In the genomic region with DNA sequence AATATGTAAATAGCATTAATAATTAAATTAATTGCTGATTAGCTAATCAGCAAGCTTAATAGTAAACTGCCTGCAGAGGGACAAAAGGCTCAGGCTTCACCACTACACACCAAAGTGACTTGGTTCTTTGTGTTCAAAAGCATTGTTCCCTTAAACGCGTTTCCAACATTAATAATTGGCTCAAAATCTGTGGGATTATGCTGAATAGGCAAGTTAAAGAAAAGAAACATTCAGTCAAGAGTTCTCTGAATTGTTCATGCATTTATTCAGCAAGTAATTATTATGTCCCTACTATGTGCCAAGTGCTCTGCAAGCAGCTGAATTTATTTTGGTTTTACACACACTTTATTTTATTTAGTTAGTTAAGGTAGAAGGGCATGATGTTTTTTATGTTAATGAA, we compare ENCODE assay signal across 7 cellular contexts.
"Had no signal": no experiment of that assay in that cellular context is flagged by ENCODE, and none has a peak within 500 bp of the region (broad histone marks: within the 10 kb centered on the region; RNA-seq: fewer than 3 reads in every experiment).

No MANE protein-coding gene starts in this region.

- ATAC-seq: GM23338 had no signal

- H2AFZ ChIP-seq: GM23338 had no signal

- DNase-seq: H9, HCEC 1CT, KG1 had no signal

- H3K4me3 ChIP-seq: GM23338 had no signal

- H3K4me2 ChIP-seq: GM23338 had no signal

- FAIRE-seq: H1, H54, HTR-8/SVneo had no signal
